ENCODE assay signal across 21 cellular contexts in genomic region chr10:48573045-48573444, GRCh38. TPM values are rescaled to one million over a fixed set of nuclear protein-coding genes. Genes with fewer than 3 reads are reported as not detected.
"Had no signal": no experiment of that assay in that cellular context is flagged by ENCODE, and none has a peak within 500 bp of the region (broad histone marks: within the 10 kb centered on the region; RNA-seq: fewer than 3 reads in every experiment).

No MANE protein-coding gene starts in this region.

- H3K27ac ChIP-seq: breast epithelium, SJSA1 had no signal

- H3K36me3 ChIP-seq: breast epithelium, SJSA1 had no signal

- ATAC-seq: activated T-cell treated with anti-CD3 and anti-CD28 coated beads, Interleukin-2, amount 50 U/mL, for 4 hours; PC-3; SK-N-SH treated with all-trans-retinoic acid at 6 μM for 48 hours had no signal

- DNase-seq: activated CD4-positive, alpha-beta memory T cell treated with anti-CD3 and anti-CD28 coated beads for 36 hours; activated CD4-positive, alpha-beta T cell treated with anti-CD3 and anti-CD28 coated beads for 1 hour; activated CD4-positive, alpha-beta T cell treated with anti-CD3 and anti-CD28 coated beads, Interleukin-2, amount 10 ng/mL, durations not matched to agents 7 days and 5 days; activated CD8-positive, alpha-beta memory T cell treated with anti-CD3 and anti-CD28 coated beads for 24 hours; activated naive CD4-positive, alpha-beta T cell treated with anti-CD3 and anti-CD28 coated beads, Interleukin-2, amount 50 U/mL, for 16 hours; activated T-cell treated with anti-CD3 and anti-CD28 coated beads, Interleukin-2, amount 50 U/mL, for 4 hours; aorta; caudate nucleus; MG63; NCI-H1105; NCI-H1436; NCI-H1694 treated with DMSO at 0.1 percent for 48 hours; NCI-H2029 treated with DMSO at 0.1 percent for 48 hours; NCI-H510A treated with DMSO at 0.1 percent for 48 hours; NCI-H69; PC-3; SHP77 had no signal

- H3K4me1 ChIP-seq: breast epithelium, SJSA1 had no signal

- H3K4me3 ChIP-seq: breast epithelium, MG63, SJSA1 had no signal

- H3K9me3 Mint-ChIP-seq: activated CD4-positive, alpha-beta memory T cell treated with anti-CD3 and anti-CD28 coated beads for 36 hours; activated CD4-positive, alpha-beta T cell treated with anti-CD3 and anti-CD28 coated beads, Interleukin-2, amount 10 ng/mL, durations not matched to agents 7 days and 5 days; activated T-cell treated with anti-CD3 and anti-CD28 coated beads, Interleukin-2, amount 50 U/mL, for 4 hours; T-helper 1 cell treated with Interleukin-12 subunit alpha and Interleukin-12 subunit beta and Interleukin-4 antibody, amounts not matched to agents 30 μg/mL and 1 μg/mL, for 36 hours had no signal

- H3K36me3 Mint-ChIP-seq: activated CD4-positive, alpha-beta memory T cell treated with anti-CD3 and anti-CD28 coated beads for 36 hours had no signal

- H3K9me3 ChIP-seq: breast epithelium, MG63, SJSA1 had no signal

- H3K27me3 ChIP-seq: breast epithelium, MG63, SJSA1 had no signal

- H3K4me3 Mint-ChIP-seq: activated CD4-positive, alpha-beta memory T cell treated with anti-CD3 and anti-CD28 coated beads for 36 hours; activated CD4-positive, alpha-beta T cell treated with anti-CD3 and anti-CD28 coated beads, Interleukin-2, amount 10 ng/mL, durations not matched to agents 7 days and 5 days; activated T-cell treated with anti-CD3 and anti-CD28 coated beads, Interleukin-2, amount 50 U/mL, for 4 hours; T-helper 1 cell treated with Interleukin-12 subunit alpha and Interleukin-12 subunit beta and Interleukin-4 antibody, amounts not matched to agents 30 μg/mL and 1 μg/mL, for 36 hours had no signal

- H3K27ac Mint-ChIP-seq: activated CD4-positive, alpha-beta memory T cell treated with anti-CD3 and anti-CD28 coated beads for 36 hours; activated CD4-positive, alpha-beta T cell treated with anti-CD3 and anti-CD28 coated beads, Interleukin-2, amount 10 ng/mL, durations not matched to agents 7 days and 5 days; T-helper 1 cell treated with Interleukin-12 subunit alpha and Interleukin-12 subunit beta and Interleukin-4 antibody, amounts not matched to agents 30 μg/mL and 1 μg/mL, for 36 hours had no signal

- H3K4me1 Mint-ChIP-seq: activated CD4-positive, alpha-beta T cell treated with anti-CD3 and anti-CD28 coated beads, Interleukin-2, amount 10 ng/mL, durations not matched to agents 7 days and 5 days had no signal

RNA-seq across cellular contexts. Expression of gene ARHGAP22, which starts 31.8 kb away (rescaled TPM):
- total RNA-seq: activated CD4-positive, alpha-beta memory T cell treated with anti-CD3 and anti-CD28 coated beads for 36 hours; activated CD4-positive, alpha-beta T cell treated with anti-CD3 and anti-CD28 coated beads, Interleukin-2, amount 10 ng/mL, durations not matched to agents 7 days and 5 days had no signal
